ENCODE assay signal across 8 cellular contexts in genomic region chr15:39786444-39787056, GRCh38. TPM values are rescaled to one million over a fixed set of nuclear protein-coding genes. Genes with fewer than 3 reads are reported as not detected.
DNase-seq lines count a peak whose midpoint lies in the region; ATAC-seq, FAIRE-seq and TF ChIP-seq lines count a peak whose summit lies in the region.

No MANE protein-coding gene starts in this region.

- H3K4me1 ChIP-seq in BE2C (no peaks in the 10 kb centered on the region), adipocyte (ENCODE audit: control insufficient read depth, insufficient read depth, low read length) (peaks cover 41% of the 10 kb centered on the region), upper lobe of right lung (peaks cover 16% of the 10 kb centered on the region)

- H3K9me3 ChIP-seq in BE2C (no peaks in the 10 kb centered on the region), adipocyte (ENCODE audit: control insufficient read depth, low read length) (no peaks in the 10 kb centered on the region), upper lobe of right lung (no peaks in the 10 kb centered on the region)

- DNase-seq in BE2C (no peak), GM19239 (ENCODE audit: insufficient read length, low spot score) (no peak), NCI-H2171 (lab: John Stamatoyannopoulos, UW) (peak; percentile 46), adipocyte (ENCODE audit: low read depth) (peak; percentile 88), inferior parietal cortex (ENCODE audit: extremely low spot score) (peak; percentile 85), upper lobe of right lung (no peak), COLO829 (ENCODE audit: low spot score) (no peak)

- ATAC-seq in upper lobe of right lung (no peak), HG02642 (IDR thresholded peaks at IDR 0.05; ENCODE audit: poor library complexity, unreplicated experiment) (no peak)

- H3K4me3 ChIP-seq in BE2C (ENCODE audit: low read depth, low read length) (no peak overlapping the region), adipocyte (ENCODE audit: low read length) (no peak overlapping the region), upper lobe of right lung (no peak overlapping the region)

- TF ChIP-seq CTCF in BE2C (IDR thresholded peaks at IDR 0.05; ENCODE audit: low read depth, low read length) (peak; percentile 74), upper lobe of right lung (IDR thresholded peaks at IDR 0.05) (peak; percentile 67)

- H3K27ac ChIP-seq in upper lobe of right lung = no peak overlapping the region

- H3K9ac ChIP-seq in adipocyte (ENCODE audit: low read length) = no peak overlapping the region

- intact Hi-C loops in upper lobe of right lung (cut with DNase I) = no loop called here

- peak; percentile 85 for FAIRE-seq in GM19239 (lab: Jason Lieb, UNC)

- no peaks in the 10 kb centered on the region for H3K36me3 ChIP-seq in BE2C
- H3K36me3 ChIP-seq in adipocyte (ENCODE audit: control insufficient read depth, insufficient read depth, low read length, severe bottlenecking) = no peaks in the 10 kb centered on the region
- no peaks in the 10 kb centered on the region for H3K36me3 ChIP-seq in upper lobe of right lung

- H3K27me3 ChIP-seq in BE2C (no peaks in the 10 kb centered on the region), adipocyte (replicated peaks; ENCODE audit: control insufficient read depth, insufficient read depth, low read length) (no peaks in the 10 kb centered on the region), upper lobe of right lung (no peaks in the 10 kb centered on the region)

RNA-seq across cellular contexts. Expression of gene FSIP1, which starts 3.9 kb away (rescaled TPM):
- polyA plus RNA-seq in BE2C (2012; ENCODE audit: insufficient read depth, insufficient read length, low read depth) = 0.15 TPM
- total RNA-seq in upper lobe of right lung = 0.96 TPM

Comparison
In these comparisons a context has a peak if more than half of its experiments do, and no peak if none do; other contexts are left out.
1. DNase-seq: peak in NCI-H2171 (single experiment), adipocyte (single experiment) and inferior parietal cortex (single experiment); none in BE2C (single experiment), GM19239 (single experiment), upper lobe of right lung (single experiment) and COLO829 (single experiment).